In genomic region chr7:114922151-114922651, GRCh38 we compare ENCODE assay signal across 8 cellular contexts. TPM values are rescaled to one million over a fixed set of nuclear protein-coding genes. Genes with fewer than 3 reads are reported as not detected.
DNase-seq lines count a peak whose midpoint lies in the region; ATAC-seq, FAIRE-seq and TF ChIP-seq lines count a peak whose summit lies in the region.

No MANE protein-coding gene starts in this region.

- H3K4me3 Mint-ChIP-seq in brain = peak overlapping the region; percentile 83 to 92 (median 89)

- H2AFZ ChIP-seq in keratinocyte (ENCODE audit: control insufficient read depth, low read length) = peak overlapping the region; percentile 95

- no peak for FAIRE-seq in keratinocyte (lab: Jason Lieb, UNC)

- DNase-seq in C1 segment of cervical spinal cord (lab: John Stamatoyannopoulos, UW) = peak in 8 of 14 donors; percentile 24 to 69 (median 32)
- peak; percentile 53 for DNase-seq in T-helper 9 cell
- DNase-seq in keratinocyte (ENCODE audit: low read depth, low spot score) = no peak
- peak; percentile 68 for DNase-seq in stimulated activated CD4-positive, alpha-beta T cell treated with anti-CD3 and anti-CD28 coated beads, Interleukin-1b, Interleukin-23, amount 100 ng/mL, for 48 hours
- DNase-seq in H4 (ENCODE audit: low spot score) = no peak

- ATAC-seq in GM19328 (IDR thresholded peaks at IDR 0.05; ENCODE audit: unreplicated experiment) = peak; percentile 35
- ATAC-seq in HG03442 (IDR thresholded peaks at IDR 0.05; ENCODE audit: unreplicated experiment) = peak; percentile 37

- H3K36me3 Mint-ChIP-seq in brain = no peaks in the 10 kb centered on the region

- peak overlapping the region; percentile 65 to 91 (median 79) for H3K4me3 ChIP-seq in keratinocyte (ENCODE audit: control insufficient read depth in 2 of 3, extremely low read depth in 1 of 3, insufficient read depth in 2 of 3, low read depth in 1 of 3, low read length in 3 of 3)

- peak overlapping the region; percentile 80 for H3K9ac ChIP-seq in keratinocyte (ENCODE audit: control insufficient read depth, extremely low read depth, insufficient read depth, low read length)

- peaks cover 27% of the 10 kb centered on the region for H3K4me1 Mint-ChIP-seq in brain

- dilution Hi-C loops in keratinocyte (cut with MboI; ENCODE audit: extremely low pct_ligation_motif_present, low sequenced_read_pairs) = no loop called here

- no peaks in the 10 kb centered on the region for H3K9me3 Mint-ChIP-seq in brain

- peaks cover 15% of the 10 kb centered on the region for H3K27me3 Mint-ChIP-seq in brain

- peaks cover 15% of the 10 kb centered on the region for H3K4me1 ChIP-seq in keratinocyte (ENCODE audit: control insufficient read depth, extremely low read depth, insufficient read depth, low read length)

- H3K79me2 ChIP-seq in keratinocyte (ENCODE audit: control insufficient read depth, insufficient read depth, low read length) = no peaks in the 10 kb centered on the region

- no peaks in the 10 kb centered on the region for H3K27me3 ChIP-seq in keratinocyte (ENCODE audit: control insufficient read depth, extremely low read depth, insufficient read depth, low read length)

- peak overlapping the region; percentile 96 for H3K4me2 ChIP-seq in keratinocyte (ENCODE audit: control insufficient read depth, extremely low read depth, insufficient read depth, low read depth, low read length)

- no peaks in the 10 kb centered on the region for H3K9me3 ChIP-seq in keratinocyte (ENCODE audit: control insufficient read depth, low read depth, low read length)

- TF ChIP-seq CTCF in brain (conservative IDR thresholded peaks at IDR 0.05) (no peak), keratinocyte (optimal IDR thresholded peaks at IDR 0.05 in 1 of 3, IDR thresholded peaks at IDR 0.05 in 1 of 3, conservative IDR thresholded peaks at IDR 0.05 in 1 of 3; ENCODE audit: extremely low read depth in 1 of 3, insufficient read depth in 2 of 3, low read length in 3 of 3) (no peak)

- no peaks in the 10 kb centered on the region for H4K20me1 ChIP-seq in keratinocyte (ENCODE audit: control insufficient read depth, extremely low read depth, insufficient read depth, low read length)

- peak overlapping the region; percentile 61 to 84 (median 78) for H3K27ac Mint-ChIP-seq in brain

- no peaks in the 10 kb centered on the region for H3K9me1 ChIP-seq in keratinocyte (ENCODE audit: control insufficient read depth, extremely low read depth, insufficient read depth, low read length)

- H3K27ac ChIP-seq in keratinocyte (ENCODE audit: control insufficient read depth, insufficient read depth, low read length) = peak overlapping the region; percentile 61

- no peaks in the 10 kb centered on the region for H3K36me3 ChIP-seq in keratinocyte (ENCODE audit: control insufficient read depth in 2 of 2, extremely low read depth in 1 of 2, insufficient read depth in 2 of 2, low read length in 2 of 2)

RNA-seq across cellular contexts. Expression of gene MDFIC, which starts 0.3 kb away (rescaled TPM):
- polyA plus RNA-seq in brain (ENCODE audit: insufficient read depth, low read depth, low replicate concordance) = 1.2 TPM
- 6.7 to 8.6 TPM (median 8.5 TPM) in 3 replicates for polyA plus RNA-seq in keratinocyte
- 20.6 TPM for polyA plus RNA-seq in keratinocyte (2011; ENCODE audit: low read depth)
- polyA plus RNA-seq in keratinocyte (2011; cell fraction: cytosol; rRNA removed) = 5.2 and 11.7 TPM in 2 replicates
- 3.9 and 4.8 TPM in 2 replicates for polyA plus RNA-seq in keratinocyte (2011; cell fraction: nucleus; rRNA removed)
- polyA plus RNA-seq in keratinocyte (2012; ENCODE audit: low replicate concordance) = 7.0 and 8.4 TPM in 2 replicates
- polyA minus RNA-seq in keratinocyte = 3.3 to 8.6 TPM (median 6.9 TPM) in 3 replicates
- polyA minus RNA-seq in keratinocyte (2011; cell fraction: cytosol; rRNA and poly(A)+ RNA removed) = 8.4 TPM
- 1.6 and 2.7 TPM in 2 replicates for polyA minus RNA-seq in keratinocyte (2011; cell fraction: nucleus; rRNA and poly(A)+ RNA removed)
- 16.5 and 20.7 TPM in 2 replicates for total RNA-seq in H4 (2014; rRNA removed; shearing (Covaris generic))

Comparison
In these comparisons a context has a peak if more than half of its experiments do, and no peak if none do; other contexts are left out.
1. DNase-seq: peak in C1 segment of cervical spinal cord (8 of 14), T-helper 9 cell (single experiment) and stimulated activated CD4-positive, alpha-beta T cell treated with anti-CD3 and anti-CD28 coated beads, Interleukin-1b, Interleukin-23, amount 100 ng/mL, for 48 hours (single experiment); none in keratinocyte (single experiment) and H4 (single experiment).